Comparison of ENCODE assay signal across 10 cellular contexts in genomic region chr1:44713321-44713781, GRCh38. TPM values are rescaled to one million over a fixed set of nuclear protein-coding genes. Genes with fewer than 3 reads are reported as not detected.
A peak's percentile ranks its signal among the peaks of the same experiment; 100 is the strongest.
DNase-seq lines count a peak whose midpoint lies in the region; ATAC-seq and TF ChIP-seq lines count a peak whose summit lies in the region.
"Had no signal": no experiment of that assay in that cellular context is flagged by ENCODE, and none has a peak within 500 bp of the region (broad histone marks: within the 10 kb centered on the region; RNA-seq: fewer than 3 reads in every experiment).

No MANE protein-coding gene starts in this region.

- no peaks in the 10 kb centered on the region for H4K20me1 ChIP-seq in OCI-LY7 (ENCODE audit: insufficient read depth, low read length)

- no peaks in the 10 kb centered on the region for H3K27me3 Mint-ChIP-seq in activated naive CD4-positive, alpha-beta T cell treated with anti-CD3 and anti-CD28 coated beads for 36 hours (ENCODE audit: low read depth)
- no peaks in the 10 kb centered on the region for H3K27me3 Mint-ChIP-seq in activated T-cell treated with anti-CD3 and anti-CD28 coated beads, Interleukin-2, amount 50 U/mL, for 24 hours

- H2BK5ac ChIP-seq in trophoblast cell (ENCODE audit: low read depth, low read length, poor library complexity) = no peak overlapping the region

- no peak overlapping the region for H4K8ac ChIP-seq in trophoblast cell (ENCODE audit: low read depth, low read length)

- no CpG with 5 or more reads among the region's 6 CpGs for WGBS in trophoblast cell (ENCODE audit: extremely low coverage, insufficient coverage, insufficient read length)

- peaks cover 35% of the 10 kb centered on the region for H3K4me1 Mint-ChIP-seq in activated naive CD4-positive, alpha-beta T cell treated with anti-CD3 and anti-CD28 coated beads for 36 hours (ENCODE audit: low read depth)
- H3K4me1 Mint-ChIP-seq in activated T-cell treated with anti-CD3 and anti-CD28 coated beads, Interleukin-2, amount 50 U/mL, for 24 hours (ENCODE audit: low read depth) = peaks cover 39% of the 10 kb centered on the region

- no peak overlapping the region for H3K9ac ChIP-seq in trophoblast cell (ENCODE audit: low read length)

- H3K9me3 ChIP-seq in OCI-LY7 (ENCODE audit: low read length) (no peaks in the 10 kb centered on the region), trophoblast cell (ENCODE audit: insufficient read depth, low read depth, low read length) (no peaks in the 10 kb centered on the region)
- H3K9me3 ChIP-seq: HAP-1 had no signal

- no peaks in the 10 kb centered on the region for H3K36me3 Mint-ChIP-seq in activated naive CD4-positive, alpha-beta T cell treated with anti-CD3 and anti-CD28 coated beads for 36 hours (ENCODE audit: low read depth)
- H3K36me3 Mint-ChIP-seq in activated T-cell treated with anti-CD3 and anti-CD28 coated beads, Interleukin-2, amount 50 U/mL, for 24 hours (ENCODE audit: low read depth) = no peaks in the 10 kb centered on the region
- H3K36me3 Mint-ChIP-seq: natural killer cell had no signal

- H3K36me3 ChIP-seq in OCI-LY7 (ENCODE audit: insufficient read depth, low read length) = no peaks in the 10 kb centered on the region; the same call in 1 of the 2 replicates
- no peaks in the 10 kb centered on the region for H3K36me3 ChIP-seq in trophoblast cell (ENCODE audit: control insufficient read depth in 1 of 2, insufficient read depth in 2 of 2, low read length in 2 of 2)
- H3K36me3 ChIP-seq: HAP-1 had no signal

- no peaks in the 10 kb centered on the region for H3K9me3 Mint-ChIP-seq in activated naive CD4-positive, alpha-beta T cell treated with anti-CD3 and anti-CD28 coated beads for 36 hours
- no peaks in the 10 kb centered on the region for H3K9me3 Mint-ChIP-seq in activated T-cell treated with anti-CD3 and anti-CD28 coated beads, Interleukin-2, amount 50 U/mL, for 24 hours
- H3K9me3 Mint-ChIP-seq: natural killer cell had no signal

- DNase-seq in OCI-LY7 (ENCODE audit: low spot score) (peak; percentile 93), trophoblast cell (peak; percentile 32 to 36), putamen (ENCODE audit: low spot score) (no peak)
- no peak for DNase-seq in activated naive CD4-positive, alpha-beta T cell treated with anti-CD3 and anti-CD28 coated beads for 36 hours
- DNase-seq in activated T-cell treated with anti-CD3 and anti-CD28 coated beads, Interleukin-2, amount 50 U/mL, for 24 hours = no peak
- DNase-seq: natural killer cell had no signal

- no peaks in the 10 kb centered on the region for H3K79me1 ChIP-seq in trophoblast cell (ENCODE audit: low read length)

- TF ChIP-seq CTCF in OCI-LY7 (conservative IDR thresholded peaks at IDR 0.05; ENCODE audit: low read length) = no peak

- ATAC-seq in GM19351 (IDR thresholded peaks at IDR 0.05; ENCODE audit: unreplicated experiment) (peak; percentile 69), HG03571 (IDR thresholded peaks at IDR 0.05; ENCODE audit: unreplicated experiment) (peak; percentile 52)
- ATAC-seq: natural killer cell had no signal

- peak overlapping the region; percentile 50 for H3K4me3 ChIP-seq in OCI-LY7 (ENCODE audit: low read depth, low read length, poor library complexity, severe bottlenecking)
- no peak overlapping the region for H3K4me3 ChIP-seq in trophoblast cell (ENCODE audit: low read depth, low read length)
- H3K4me3 ChIP-seq: HAP-1 had no signal

- H2AFZ ChIP-seq in OCI-LY7 (ENCODE audit: low read length) = no peak overlapping the region; the same call in 1 of the 2 replicates
- H2AFZ ChIP-seq in trophoblast cell (ENCODE audit: insufficient read depth, low read length, poor library complexity) = no peak overlapping the region

- H3K4me1 ChIP-seq in OCI-LY7 (ENCODE audit: insufficient read depth, low read length, poor library complexity, severe bottlenecking) = peaks cover 74% of the 10 kb centered on the region
- H3K4me1 ChIP-seq in trophoblast cell (ENCODE audit: control insufficient read depth in 1 of 2, insufficient read depth in 2 of 2, low read length in 2 of 2) = peaks cover 2 to 3% of the 10 kb centered on the region in 2 experiments

- no peak overlapping the region for H2BK12ac ChIP-seq in trophoblast cell (ENCODE audit: low read length)

- no peak overlapping the region for H3K27ac Mint-ChIP-seq in activated naive CD4-positive, alpha-beta T cell treated with anti-CD3 and anti-CD28 coated beads for 36 hours
- H3K27ac Mint-ChIP-seq in activated T-cell treated with anti-CD3 and anti-CD28 coated beads, Interleukin-2, amount 50 U/mL, for 24 hours = no peak overlapping the region
- H3K27ac Mint-ChIP-seq: natural killer cell had no signal

- no peak overlapping the region for H3K4me3 Mint-ChIP-seq in activated naive CD4-positive, alpha-beta T cell treated with anti-CD3 and anti-CD28 coated beads for 36 hours
- no peak overlapping the region for H3K4me3 Mint-ChIP-seq in activated T-cell treated with anti-CD3 and anti-CD28 coated beads, Interleukin-2, amount 50 U/mL, for 24 hours
- H3K4me3 Mint-ChIP-seq: natural killer cell had no signal

- no peaks in the 10 kb centered on the region for H3K9me2 ChIP-seq in OCI-LY7 (ENCODE audit: insufficient read depth, low read length)

- H4K12ac ChIP-seq in trophoblast cell (ENCODE audit: low read depth, low read length) = no peak overlapping the region

- H3K18ac ChIP-seq in trophoblast cell (ENCODE audit: low read length) = no peak overlapping the region

- no peaks in the 10 kb centered on the region for H3K27me3 ChIP-seq in trophoblast cell (ENCODE audit: insufficient read depth, low read length)

- H3K27ac ChIP-seq in OCI-LY7 (ENCODE audit: low read depth, low read length, poor library complexity, severe bottlenecking) (peak overlapping the region; percentile 96), trophoblast cell (ENCODE audit: low read depth, low read length) (no peak overlapping the region)

- H3K4me2 ChIP-seq in OCI-LY7 (ENCODE audit: low read length) = peak overlapping the region; percentile 66
- no peak overlapping the region for H3K4me2 ChIP-seq in trophoblast cell (ENCODE audit: low read length)

- no peaks in the 10 kb centered on the region for H3K79me2 ChIP-seq in OCI-LY7 (ENCODE audit: insufficient read depth, low read depth, low read length)
- no peaks in the 10 kb centered on the region for H3K79me2 ChIP-seq in trophoblast cell (ENCODE audit: control insufficient read depth, insufficient read depth, low read length, poor library complexity)

- no TSS peak for BruUV-seq in OCI-LY7 (replicated peaks; lab: Mats Ljungman, UMichigan)

- no peak overlapping the region for H3K14ac ChIP-seq in trophoblast cell (ENCODE audit: low read length)

- H3K4ac ChIP-seq in trophoblast cell (ENCODE audit: low read depth, low read length) = no peak overlapping the region

- H4K91ac ChIP-seq in trophoblast cell (ENCODE audit: low read depth, low read length) = no peak overlapping the region

- CTCF ChIA-PET in OCI-LY7 (lab: Charles Lee; ENCODE audit: unreplicated experiment) = interaction anchor here (0.6 to 2.7 kb wide), 3 partner anchors 9 to 590 kb away, joined by 3 to 11 read pairs (median 9); no protein-coding TSS in a partner anchor
- CTCF ChIA-PET in activated naive CD4-positive, alpha-beta T cell treated with anti-CD3 and anti-CD28 coated beads for 36 hours (lab: Charles Lee) = interaction anchor here (7.9 kb wide), 1 partner anchor 17 kb away, joined by 64 read pairs; the partner anchor contains the start of gene RNU5D-1

- H2AK5ac ChIP-seq in trophoblast cell (ENCODE audit: low read length) = no peak overlapping the region

- POLR2A ChIA-PET in OCI-LY7 (lab: Charles Lee) = interaction anchor here (0.6 to 10.3 kb wide), 12 partner anchors 9 to 590 kb away, joined by 3 to 137 read pairs (median 6); partner anchors contain the start of genes ARMH1, RNU5D-1, RPS8 and TMEM53

- H2BK120ac ChIP-seq in trophoblast cell (ENCODE audit: insufficient read depth, low read length, poor library complexity) = no peak overlapping the region

- H3K23ac ChIP-seq in trophoblast cell (ENCODE audit: low read length) = no peak overlapping the region

- intact Hi-C loops in OCI-LY7 (cut with micrococcal nuclease; ENCODE audit: unreplicated experiment) = loop anchor here (1.0 to 2.0 kb wide), 3 partner anchors 8 to 37 kb away; no protein-coding TSS in a partner anchor
- intact Hi-C loops in activated naive CD4-positive, alpha-beta T cell treated with anti-CD3 and anti-CD28 coated beads for 36 hours (cut with micrococcal nuclease) = no loop called here

RNA-seq across cellular contexts. Expression of gene RNU5D-1, which starts 17.6 kb away (rescaled TPM):
- total RNA-seq in OCI-LY7 (2014; rRNA removed; shearing (Covaris generic)) = not detected in 2 replicates
- total RNA-seq in OCI-LY7 (2022) = not detected in 2 replicates
- not detected in 2 replicates for polyA plus RNA-seq in trophoblast cell (2013)
- total RNA-seq in activated naive CD4-positive, alpha-beta T cell treated with anti-CD3 and anti-CD28 coated beads for 36 hours = not detected
- total RNA-seq: HT1080, natural killer cell had no signal

RNA-seq across cellular contexts. Expression of gene KIF2C, which starts 26.3 kb away (rescaled TPM):
- 150 and 159 TPM in 2 replicates for total RNA-seq in OCI-LY7 (2014; rRNA removed; shearing (Covaris generic))
- total RNA-seq in OCI-LY7 (2022) = 140 and 156 TPM in 2 replicates
- polyA plus RNA-seq in trophoblast cell (2013) = 47.3 and 48.8 TPM in 2 replicates
- total RNA-seq in activated naive CD4-positive, alpha-beta T cell treated with anti-CD3 and anti-CD28 coated beads for 36 hours = 100 to 1,000 TPM; 147 to 154 TPM

RNA-seq across cellular contexts. Expression of gene ARMH1, which starts 38.8 kb away (rescaled TPM):
- 5.3 and 7.8 TPM in 2 replicates for total RNA-seq in OCI-LY7 (2014; rRNA removed; shearing (Covaris generic))
- total RNA-seq in OCI-LY7 (2022) = 7.9 and 8.9 TPM in 2 replicates
- 1.3 and 1.5 TPM in 2 replicates for polyA plus RNA-seq in trophoblast cell (2013)
- 100 to 1,000 TPM; 143 to 155 TPM for total RNA-seq in activated naive CD4-positive, alpha-beta T cell treated with anti-CD3 and anti-CD28 coated beads for 36 hours
- total RNA-seq: HT1080 had no signal

RNA-seq across cellular contexts. Expression of gene TMEM53, which starts 39.1 kb away (rescaled TPM):
- total RNA-seq in OCI-LY7 (2014; rRNA removed; shearing (Covaris generic)) = 5.5 and 6.6 TPM in 2 replicates
- 8.1 and 8.9 TPM in 2 replicates for total RNA-seq in OCI-LY7 (2022)
- 9.2 and 9.3 TPM in 2 replicates for polyA plus RNA-seq in trophoblast cell (2013)
- total RNA-seq in activated naive CD4-positive, alpha-beta T cell treated with anti-CD3 and anti-CD28 coated beads for 36 hours = 1 to 10 TPM; 4.5 to 4.9 TPM

Comparison
In these comparisons a context has a peak if more than half of its experiments do, and no peak if none do; other contexts are left out.
1. DNase-seq: peak in OCI-LY7 (single experiment) and trophoblast cell (2 of 2); none in activated naive CD4-positive, alpha-beta T cell treated with anti-CD3 and anti-CD28 coated beads for 36 hours (single experiment), activated T-cell treated with anti-CD3 and anti-CD28 coated beads, Interleukin-2, amount 50 U/mL, for 24 hours (single experiment) and putamen (single experiment).
2. RNA of gene ARMH1, which starts 38.8 kb away (total RNA-seq): 143 to 155 TPM in activated naive CD4-positive, alpha-beta T cell treated with anti-CD3 and anti-CD28 coated beads for 36 hours; 5.3 to 8.9 TPM in OCI-LY7; every median in the first group is over 10 times any median in the second.